8 cellular contexts compared by ENCODE assay signal in genomic region chrX:103215037-103215767, GRCh38. TPM values are rescaled to one million over a fixed set of nuclear protein-coding genes. Genes with fewer than 3 reads are reported as not detected.
DNase-seq lines count a peak whose midpoint lies in the region; ATAC-seq and TF ChIP-seq lines count a peak whose summit lies in the region.

A gene with protein sequence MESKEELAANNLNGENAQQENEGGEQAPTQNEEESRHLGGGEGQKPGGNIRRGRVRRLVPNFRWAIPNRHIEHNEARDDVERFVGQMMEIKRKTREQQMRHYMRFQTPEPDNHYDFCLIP (plus strand): TSS chrX:103215108. CDS start chrX:103216154, 1,046 bp downstream.

- peak within 1 kb of the TSS; percentile 99 for H3K27ac ChIP-seq in cardiac muscle cell
- H3K27ac ChIP-seq in thyroid gland: peak within 1 kb of the TSS; percentile 84 to 94 (median 93)

- DNase-seq in Calu3: peak; percentile 2
- DNase-seq in HUDEP-2 (lab: John Stamatoyannopoulos, UW; ENCODE audit: unreplicated experiment in 76 of 76): peak in 70 of 76 experiments; percentile 2 to 75 (median 57)
- peak; percentile 76 for DNase-seq in T follicular helper cell (ENCODE audit: low read depth)
- peak; percentile 80 for DNase-seq in activated naive CD8-positive, alpha-beta T cell treated with anti-CD3 and anti-CD28 coated beads, Interleukin-2, amount 50 U/mL, for 24 hours
- peak; percentile 77 to 95 for DNase-seq in cardiac muscle cell (ENCODE audit: low read depth in 1 of 2, low spot score in 1 of 2)
- peak; percentile 79 for DNase-seq in pons (ENCODE audit: low spot score)
- DNase-seq in thyroid gland: peak; percentile 85 to 87

- H3K36me3 ChIP-seq in cardiac muscle cell (no peaks in the 10 kb centered on the region), thyroid gland (no peaks in the 10 kb centered on the region)

- H3K9me3 Mint-ChIP-seq in Calu3 (ENCODE audit: low read depth, unreplicated experiment): no peaks in the 10 kb centered on the region
- H3K9me3 Mint-ChIP-seq in activated naive CD8-positive, alpha-beta T cell treated with anti-CD3 and anti-CD28 coated beads, Interleukin-2, amount 50 U/mL, for 24 hours: no peaks in the 10 kb centered on the region

- peak; percentile 99 for ATAC-seq in GM21367 (IDR thresholded peaks at IDR 0.05; ENCODE audit: unreplicated experiment)
- peak; percentile 93 for ATAC-seq in activated naive CD8-positive, alpha-beta T cell treated with anti-CD3 and anti-CD28 coated beads, Interleukin-2, amount 50 U/mL, for 24 hours

- peaks cover 15% of the 10 kb centered on the region for H3K27me3 Mint-ChIP-seq in Calu3 (ENCODE audit: unreplicated experiment)
- no peaks in the 10 kb centered on the region for H3K27me3 Mint-ChIP-seq in activated naive CD8-positive, alpha-beta T cell treated with anti-CD3 and anti-CD28 coated beads, Interleukin-2, amount 50 U/mL, for 24 hours

- H3K9me3 ChIP-seq in cardiac muscle cell (ENCODE audit: low read depth) (no peaks in the 10 kb centered on the region), thyroid gland (no peaks in the 10 kb centered on the region)

- no peak within 1 kb of the TSS for H3K27ac Mint-ChIP-seq in Calu3 (ENCODE audit: unreplicated experiment)
- peak within 1 kb of the TSS; percentile 56 for H3K27ac Mint-ChIP-seq in activated naive CD8-positive, alpha-beta T cell treated with anti-CD3 and anti-CD28 coated beads, Interleukin-2, amount 50 U/mL, for 24 hours

- H3K27me3 ChIP-seq in cardiac muscle cell: no peaks in the 10 kb centered on the region
- no peaks in the 10 kb centered on the region for H3K27me3 ChIP-seq in thyroid gland

- intact Hi-C loops in Calu3 (cut with micrococcal nuclease; ENCODE audit: unreplicated experiment) (no loop called here), thyroid gland (cut with DNase I) (no loop called here)

- peaks cover 12% of the 10 kb centered on the region for H3K4me1 ChIP-seq in cardiac muscle cell (ENCODE audit: low read depth)
- H3K4me1 ChIP-seq in thyroid gland: no peaks in the 10 kb centered on the region

- peak; percentile 79 to 94 for TF ChIP-seq POLR2A in thyroid gland (IDR thresholded peaks at IDR 0.05)

- H3K4me3 ChIP-seq in cardiac muscle cell (peak within 1 kb of the TSS; percentile 99), thyroid gland (replicated peaks in 1 of 3) (peak within 1 kb of the TSS; percentile 60 to 66 (median 65))

- 0% methylated on average over 8 of the region's 67 CpGs; no CpG with 5 or more reads in 1 of the 2 donors for WGBS in thyroid gland, 2 donors

- no peaks in the 10 kb centered on the region for H3K4me1 Mint-ChIP-seq in Calu3 (ENCODE audit: low read depth, unreplicated experiment)
- peaks cover 27% of the 10 kb centered on the region for H3K4me1 Mint-ChIP-seq in activated naive CD8-positive, alpha-beta T cell treated with anti-CD3 and anti-CD28 coated beads, Interleukin-2, amount 50 U/mL, for 24 hours

- CTCF ChIA-PET in Calu3 (lab: Charles Lee): no interaction called here

- no peak within 1 kb of the TSS for H3K4me3 Mint-ChIP-seq in Calu3 (ENCODE audit: low read depth, unreplicated experiment)
- peak within 1 kb of the TSS; percentile 75 for H3K4me3 Mint-ChIP-seq in activated naive CD8-positive, alpha-beta T cell treated with anti-CD3 and anti-CD28 coated beads, Interleukin-2, amount 50 U/mL, for 24 hours

- no TSS peak for BruUV-seq in Calu3 (replicated peaks; lab: Mats Ljungman, UMichigan)

- no peak for TF ChIP-seq CTCF in Calu3 (IDR thresholded peaks at IDR 0.05; ENCODE audit: unreplicated experiment)
- TF ChIP-seq CTCF in cardiac muscle cell (IDR thresholded peaks at IDR 0.05; ENCODE audit: low read depth, low read length): no peak
- no peak for TF ChIP-seq CTCF in thyroid gland (IDR thresholded peaks at IDR 0.05)

- no peaks in the 10 kb centered on the region for H3K36me3 Mint-ChIP-seq in Calu3 (ENCODE audit: insufficient read depth, unreplicated experiment)
- peaks cover 10% of the 10 kb centered on the region for H3K36me3 Mint-ChIP-seq in activated naive CD8-positive, alpha-beta T cell treated with anti-CD3 and anti-CD28 coated beads, Interleukin-2, amount 50 U/mL, for 24 hours (ENCODE audit: low read depth)

RNA-seq across cellular contexts. Expression of the gene that starts here (rescaled TPM):
- not detected in 2 replicates for total RNA-seq in Calu3 (2022)
- 244 and 245 TPM in 2 replicates for total RNA-seq in cardiac muscle cell
- polyA plus RNA-seq in cardiac muscle cell: 577 and 588 TPM in 2 replicates
- total RNA-seq in thyroid gland: 100 to 1,000 TPM in 2 of 4 donors, 10 to 100 TPM in 2; 72.2 to 123 (median 103) TPM

Comparison
In these comparisons a context has a peak if more than half of its experiments do, and no peak if none do; other contexts are left out.
1. Peak in every context shown above with its lines: DNase-seq, ATAC-seq, H3K4me3 ChIP-seq and H3K27ac ChIP-seq.
2. RNA of the gene that starts here (total RNA-seq): 244 to 245 TPM in cardiac muscle cell and 72.2 to 123 TPM in thyroid gland; not detected in Calu3; every median in the first group is over 10 times any median in the second.
3. Peak in DNase-seq in Calu3; RNA of the gene not detected or under 1 TPM.
4. DNase-seq: peak in every context shown above with its lines; median percentile 86 in cardiac muscle cell; 86 in thyroid gland; 80 in activated naive CD8-positive, alpha-beta T cell treated with anti-CD3 and anti-CD28 coated beads, Interleukin-2, amount 50 U/mL, for 24 hours; 79 in pons; 76 in T follicular helper cell; 57 in HUDEP-2; 2 in Calu3.